1 cellular context compared by ENCODE assay signal in genomic region chr3:190513409-190514162, GRCh38.
A peak's percentile ranks its signal among the peaks of the same experiment; 100 is the strongest.
TF ChIP-seq lines count a peak whose summit lies in the region.

TSS of gene IL1RAP (plus strand) at chr3:190514085. CDS start at chr3:190564290, 50,205 bp downstream.

TF ChIP-seq in HepG2, 621 proteins besides CTCF, POLR2A, EP300 and RAD21 (continued from another document and continues in another):
- TF ChIP-seq ZGPAT (CRISPR knock-in tag; IDR thresholded peaks at IDR 0.05), result peak; percentile 89; the same call in 1 of the 2 replicates
- TF ChIP-seq ZNF10 (CRISPR knock-in tag; IDR thresholded peaks at IDR 0.05; ENCODE audit: borderline replicate concordance, low read depth), result no peak
- peak; percentile 88; the same call in 1 of the 2 replicates for TF ChIP-seq BCL3 (CRISPR knock-in tag; IDR thresholded peaks at IDR 0.05)
- TF ChIP-seq ISL2 (CRISPR knock-in tag; IDR thresholded peaks at IDR 0.05), result peak; percentile 74
- no peak for TF ChIP-seq PREB (CRISPR knock-in tag; IDR thresholded peaks at IDR 0.05)
- no peak for TF ChIP-seq DNMT1 (CRISPR knock-in tag; IDR thresholded peaks at IDR 0.05)
- no peak for TF ChIP-seq SMARCC2 (IDR thresholded peaks at IDR 0.05)
- peak; percentile 52; the same call in 1 of the 2 replicates for TF ChIP-seq MXD1 (CRISPR knock-in tag; IDR thresholded peaks at IDR 0.05)
- no peak for TF ChIP-seq ZNF550 (CRISPR knock-in tag; IDR thresholded peaks at IDR 0.05; ENCODE audit: borderline replicate concordance)
- TF ChIP-seq ONECUT2 (CRISPR knock-in tag; IDR thresholded peaks at IDR 0.05), result peak; percentile 50; the same call in 1 of the 2 replicates
- TF ChIP-seq HOXA9 (CRISPR knock-in tag; IDR thresholded peaks at IDR 0.05; ENCODE audit: borderline replicate concordance), result peak; percentile 43; the same call in 1 of the 2 replicates
- TF ChIP-seq SRSF1 (optimal IDR thresholded peaks at IDR 0.05; ENCODE audit: low read depth, low read length), result peak; percentile 33
- TF ChIP-seq ZNF891 (CRISPR knock-in tag; IDR thresholded peaks at IDR 0.05), result peak; percentile 31; the same call in 1 of the 2 replicates
- no peak for TF ChIP-seq RAD51 (IDR thresholded peaks at IDR 0.05; ENCODE audit: borderline replicate concordance)
- no peak for TF ChIP-seq CBX2 (IDR thresholded peaks at IDR 0.05; ENCODE audit: low read depth, low read length)
- TF ChIP-seq CBX2 (CRISPR knock-in tag; IDR thresholded peaks at IDR 0.05; ENCODE audit: low read depth), result no peak
- TF ChIP-seq ZFAT (CRISPR knock-in tag; conservative IDR thresholded peaks at IDR 0.05), result no peak
- peak; percentile 97; the same call in 1 of the 2 replicates for TF ChIP-seq ZNF124 (CRISPR knock-in tag; IDR thresholded peaks at IDR 0.05)
- TF ChIP-seq POLR2AphosphoS5 (IDR thresholded peaks at IDR 0.05; ENCODE audit: low read depth, low read length), result peak; percentile 67
- TF ChIP-seq ZNF83 (CRISPR knock-in tag; IDR thresholded peaks at IDR 0.05; ENCODE audit: borderline replicate concordance), result no peak
- no peak for TF ChIP-seq ZUFSP (CRISPR knock-in tag; IDR thresholded peaks at IDR 0.05; ENCODE audit: borderline replicate concordance)
- peak; percentile 99 for TF ChIP-seq UBTF (CRISPR knock-in tag; IDR thresholded peaks at IDR 0.05)
- TF ChIP-seq ZKSCAN8 (CRISPR knock-in tag; IDR thresholded peaks at IDR 0.05; ENCODE audit: borderline replicate concordance), result peak; percentile 76; the same call in 1 of the 2 replicates
- peak; percentile 41; the same call in 1 of the 2 replicates for TF ChIP-seq IRF9 (CRISPR knock-in tag; IDR thresholded peaks at IDR 0.05; ENCODE audit: borderline replicate concordance)
- no peak for TF ChIP-seq AGO2 (optimal IDR thresholded peaks at IDR 0.05; ENCODE audit: low read depth, low read length)
- TF ChIP-seq ZNF251 (CRISPR knock-in tag; IDR thresholded peaks at IDR 0.05), result no peak
- no peak for TF ChIP-seq ZFP36 (IDR thresholded peaks at IDR 0.05; ENCODE audit: borderline replicate concordance, low read depth, low read length, partially characterized antibody)
- 0 out of 2 replicates have a peak, but pooled peaks have one; percentile 69 for TF ChIP-seq ZNF780A (CRISPR knock-in tag; IDR thresholded peaks at IDR 0.05)
- no peak for TF ChIP-seq PAF1 (CRISPR knock-in tag; IDR thresholded peaks at IDR 0.05)
- TF ChIP-seq ZNF224 (CRISPR knock-in tag; IDR thresholded peaks at IDR 0.05), result no peak
- TF ChIP-seq MATR3 (CRISPR knock-in tag; IDR thresholded peaks at IDR 0.05), result no peak
- peak; percentile 84 for TF ChIP-seq TBX2 (CRISPR knock-in tag; IDR thresholded peaks at IDR 0.05; ENCODE audit: borderline replicate concordance)
- TF ChIP-seq CEBPB (IDR thresholded peaks at IDR 0.05; ENCODE audit: borderline replicate concordance, low read depth, low read length), result peak; percentile 98
- no peak for TF ChIP-seq NFIB (CRISPR knock-in tag; IDR thresholded peaks at IDR 0.05; ENCODE audit: borderline replicate concordance)
- no peak; the same call in 1 of the 2 replicates for TF ChIP-seq ZNF253 (CRISPR knock-in tag; IDR thresholded peaks at IDR 0.05; ENCODE audit: borderline replicate concordance)
- peak; percentile 18; the same call in 1 of the 2 replicates for TF ChIP-seq PATZ1 (CRISPR knock-in tag; IDR thresholded peaks at IDR 0.05)
- no peak for TF ChIP-seq CENPBD1 (CRISPR knock-in tag; IDR thresholded peaks at IDR 0.05; ENCODE audit: borderline replicate concordance, low read depth)
- TF ChIP-seq ZNF552 (CRISPR knock-in tag; IDR thresholded peaks at IDR 0.05; ENCODE audit: borderline replicate concordance), result no peak; the same call in 1 of the 2 replicates
- TF ChIP-seq ATM (IDR thresholded peaks at IDR 0.05; ENCODE audit: borderline replicate concordance), result no peak
- TF ChIP-seq ZNF616 (CRISPR knock-in tag; IDR thresholded peaks at IDR 0.05; ENCODE audit: low read depth), result peak; percentile 86
- peak; percentile 30 for TF ChIP-seq THAP7 (CRISPR knock-in tag; IDR thresholded peaks at IDR 0.05)
- peak; percentile 94 for TF ChIP-seq ATF7-NPFF (CRISPR knock-in tag; IDR thresholded peaks at IDR 0.05; ENCODE audit: low read depth)
- TF ChIP-seq DMAP1 (CRISPR knock-in tag; IDR thresholded peaks at IDR 0.05), result peak; percentile 71
- TF ChIP-seq REL (CRISPR knock-in tag; conservative IDR thresholded peaks at IDR 0.05), result no peak; the same call in 1 of the 2 replicates
- 0 out of 2 replicates have a peak, but pooled peaks have one; percentile 66 for TF ChIP-seq THAP8 (CRISPR knock-in tag; IDR thresholded peaks at IDR 0.05; ENCODE audit: borderline replicate concordance)
- no peak for TF ChIP-seq MBNL3 (CRISPR knock-in tag; conservative IDR thresholded peaks at IDR 0.05)
- TF ChIP-seq ZNF614 (CRISPR knock-in tag; IDR thresholded peaks at IDR 0.05; ENCODE audit: borderline replicate concordance), result peak; percentile 83
- no peak for TF ChIP-seq THAP9 (CRISPR knock-in tag; IDR thresholded peaks at IDR 0.05; ENCODE audit: borderline replicate concordance)
- TF ChIP-seq CENPT (CRISPR knock-in tag; IDR thresholded peaks at IDR 0.05; ENCODE audit: low read depth), result no peak
- TF ChIP-seq ZNF317 (CRISPR knock-in tag; IDR thresholded peaks at IDR 0.05), result 0 out of 2 replicates have a peak, but pooled peaks have one; percentile 48
- TF ChIP-seq ZNF775 (CRISPR knock-in tag; IDR thresholded peaks at IDR 0.05; ENCODE audit: borderline replicate concordance), result no peak
